35 cellular contexts compared by ENCODE assay signal in genomic region chr4:14693728-14694127, GRCh38.
"Had no signal": no experiment of that assay in that cellular context is flagged by ENCODE, and none has a peak within 500 bp of the region (broad histone marks: within the 10 kb centered on the region; RNA-seq: fewer than 3 reads in every experiment).

No MANE protein-coding gene starts in this region.

- H3K27me3 Mint-ChIP-seq: activated CD4-positive, alpha-beta T cell treated with anti-CD3 and anti-CD28 coated beads, Interleukin-2, amount 10 ng/mL, durations not matched to agents 24 days and 14 days; activated CD8-positive, alpha-beta memory T cell treated with anti-CD3 and anti-CD28 coated beads, Interleukin-2, amount 10 ng/mL, durations not matched to agents 7 days and 5 days; T-helper 17 cell had no signal

- H3K36me3 ChIP-seq: adrenal gland, colonic mucosa, esophagus squamous epithelium, gastroesophageal sphincter had no signal

- H3K27ac Mint-ChIP-seq: activated CD4-positive, alpha-beta memory T cell treated with anti-CD3 and anti-CD28 coated beads for 36 hours; activated CD4-positive, alpha-beta T cell treated with anti-CD3 and anti-CD28 coated beads for 36 hours; activated CD4-positive, alpha-beta T cell treated with anti-CD3 and anti-CD28 coated beads, Interleukin-2, amount 10 ng/mL, durations not matched to agents 24 days and 14 days; activated CD8-positive, alpha-beta memory T cell treated with anti-CD3 and anti-CD28 coated beads, Interleukin-2, amount 10 ng/mL, durations not matched to agents 7 days and 5 days; activated CD8-positive, alpha-beta T cell treated with anti-CD3 and anti-CD28 coated beads, Interleukin-2, amount 10 ng/mL, durations not matched to agents 7 days and 5 days; activated naive CD4-positive, alpha-beta T cell treated with anti-CD3 and anti-CD28 coated beads for 36 hours; activated naive CD4-positive, alpha-beta T cell treated with anti-CD3 and anti-CD28 coated beads, Interleukin-2, amount 50 U/mL, for 24 hours; activated naive CD8-positive, alpha-beta T cell treated with anti-CD3 and anti-CD28 coated beads for 36 hours; activated naive CD8-positive, alpha-beta T cell treated with anti-CD3 and anti-CD28 coated beads, Interleukin-2, amount 50 U/mL, for 24 hours; activated T-helper 1 cell treated with anti-CD3 and anti-CD28 coated beads, Interleukin-12 subunit alpha, Interleukin-12 subunit beta, Interleukin-2, Interleukin-4 antibody, amounts not matched to agents 30 ng/mL and 10 ng/mL and 1 ng/mL, durations not matched to agents 14 hours and 24 hours and 36 hours; activated T-helper 2 cell treated with anti-CD3 and anti-CD28 coated beads, Interferon-gamma antibody, Interleukin-2, Interleukin-4, amounts not matched to agents 10 μg/mL and 5 μg/mL and 100 μg/mL, durations not matched to agents 14 hours and 24 hours and 36 hours; T-helper 17 cell; T-helper 2 cell treated with Interferon-gamma antibody and Interleukin-4, amounts not matched to agents 5 μg/mL and 100 μg/mL, for 36 hours had no signal

- H3K4me3 ChIP-seq: adrenal gland, body of pancreas, colonic mucosa, esophagus squamous epithelium, gastroesophageal sphincter had no signal

- H3K9me3 ChIP-seq: adrenal gland, body of pancreas, colonic mucosa, gastroesophageal sphincter had no signal

- FAIRE-seq: endometrium, endothelial cell of umbilical vein had no signal

- H3K4me1 ChIP-seq: adrenal gland, colonic mucosa, esophagus squamous epithelium, gastroesophageal sphincter had no signal

- H3K27me3 ChIP-seq: adrenal gland, body of pancreas, colonic mucosa, esophagus squamous epithelium, gastroesophageal sphincter had no signal

- H3K36me3 Mint-ChIP-seq: activated CD4-positive, alpha-beta memory T cell treated with anti-CD3 and anti-CD28 coated beads for 36 hours; activated CD8-positive, alpha-beta memory T cell treated with anti-CD3 and anti-CD28 coated beads, Interleukin-2, amount 10 ng/mL, durations not matched to agents 7 days and 5 days; activated naive CD8-positive, alpha-beta T cell treated with anti-CD3 and anti-CD28 coated beads for 36 hours had no signal

- H3K4me1 Mint-ChIP-seq: activated CD4-positive, alpha-beta T cell treated with anti-CD3 and anti-CD28 coated beads for 36 hours; activated CD4-positive, alpha-beta T cell treated with anti-CD3 and anti-CD28 coated beads, Interleukin-2, amount 10 ng/mL, durations not matched to agents 24 days and 14 days; activated CD8-positive, alpha-beta memory T cell treated with anti-CD3 and anti-CD28 coated beads, Interleukin-2, amount 10 ng/mL, durations not matched to agents 7 days and 5 days; activated naive CD4-positive, alpha-beta T cell treated with anti-CD3 and anti-CD28 coated beads, Interleukin-2, amount 50 U/mL, for 24 hours; activated naive CD8-positive, alpha-beta T cell treated with anti-CD3 and anti-CD28 coated beads for 36 hours; activated naive CD8-positive, alpha-beta T cell treated with anti-CD3 and anti-CD28 coated beads, Interleukin-2, amount 50 U/mL, for 24 hours; T-helper 17 cell had no signal

- H3K9me3 Mint-ChIP-seq: activated CD4-positive, alpha-beta T cell treated with anti-CD3 and anti-CD28 coated beads, Interleukin-2, amount 10 ng/mL, durations not matched to agents 24 days and 14 days; activated T-helper 2 cell treated with anti-CD3 and anti-CD28 coated beads, Interferon-gamma antibody, Interleukin-2, Interleukin-4, amounts not matched to agents 10 μg/mL and 5 μg/mL and 100 μg/mL, durations not matched to agents 14 hours and 24 hours and 36 hours; T-helper 2 cell treated with Interferon-gamma antibody and Interleukin-4, amounts not matched to agents 5 μg/mL and 100 μg/mL, for 36 hours had no signal

- H3K27ac ChIP-seq: adrenal gland, body of pancreas, colonic mucosa, epithelial cell of prostate, esophagus squamous epithelium, gastroesophageal sphincter had no signal

- ATAC-seq: activated CD4-positive, alpha-beta T cell treated with anti-CD3 and anti-CD28 coated beads for 36 hours; activated CD8-positive, alpha-beta memory T cell treated with anti-CD3 and anti-CD28 coated beads, Interleukin-2, amount 10 ng/mL, durations not matched to agents 7 days and 5 days; activated CD8-positive, alpha-beta T cell treated with anti-CD3 and anti-CD28 coated beads, Interleukin-2, amount 10 ng/mL, durations not matched to agents 7 days and 5 days; activated naive CD8-positive, alpha-beta T cell treated with anti-CD3 and anti-CD28 coated beads, Interleukin-2, amount 50 U/mL, for 24 hours; body of pancreas; gastroesophageal sphincter; T-helper 17 cell had no signal

- DNase-seq: activated CD4-positive, alpha-beta memory T cell treated with anti-CD3 and anti-CD28 coated beads for 36 hours; activated CD4-positive, alpha-beta T cell treated with anti-CD3 and anti-CD28 coated beads for 36 hours; activated CD4-positive, alpha-beta T cell treated with anti-CD3 and anti-CD28 coated beads, Interleukin-2, amount 10 ng/mL, durations not matched to agents 24 days and 14 days; activated CD4-positive, CD25-positive, alpha-beta regulatory T cell; activated CD4-positive, CD25-positive, alpha-beta regulatory T cell treated with anti-CD3 and anti-CD28 coated beads, Interleukin-2, amount 50 U/mL, for 72 hours; activated CD8-positive, alpha-beta memory T cell treated with anti-CD3 and anti-CD28 coated beads, Interleukin-2, amount 10 ng/mL, durations not matched to agents 7 days and 5 days; activated CD8-positive, alpha-beta memory T cell treated with anti-CD3 and anti-CD28 coated beads, Interleukin-2, amount 50 U/mL, for 4 hours; activated CD8-positive, alpha-beta T cell treated with anti-CD3 and anti-CD28 coated beads, Interleukin-2, amount 10 ng/mL, durations not matched to agents 7 days and 5 days; activated effector memory CD4-positive, alpha-beta T cell treated with anti-CD3 and anti-CD28 coated beads, Interleukin-2, amount 50 U/mL, for 16 hours; activated naive CD4-positive, alpha-beta T cell treated with anti-CD3 and anti-CD28 coated beads for 36 hours; activated naive CD8-positive, alpha-beta T cell treated with anti-CD3 and anti-CD28 coated beads for 36 hours; activated naive CD8-positive, alpha-beta T cell treated with anti-CD3 and anti-CD28 coated beads, Interleukin-2, amount 50 U/mL, for 24 hours; activated T-cell treated with anti-CD3 and anti-CD28 coated beads, Interleukin-2, amount 50 U/mL, for 1 hour; activated T-cell treated with anti-CD3 and anti-CD28 coated beads, Interleukin-2, amount 50 U/mL, for 48 hours; adrenal gland; amygdala; aorta; body of pancreas; central memory CD4-positive, alpha-beta T cell; cerebellar nuclear complex; colonic mucosa; effector CD8-positive, alpha-beta T cell; esophagus squamous epithelium; foreskin melanocyte; head of caudate nucleus; T-helper 17 cell; T1000 had no signal

- H3K4me3 Mint-ChIP-seq: activated CD4-positive, alpha-beta memory T cell treated with anti-CD3 and anti-CD28 coated beads for 36 hours; activated CD4-positive, alpha-beta T cell treated with anti-CD3 and anti-CD28 coated beads for 36 hours; activated CD4-positive, alpha-beta T cell treated with anti-CD3 and anti-CD28 coated beads, Interleukin-2, amount 10 ng/mL, durations not matched to agents 24 days and 14 days; activated CD8-positive, alpha-beta memory T cell treated with anti-CD3 and anti-CD28 coated beads, Interleukin-2, amount 10 ng/mL, durations not matched to agents 7 days and 5 days; activated CD8-positive, alpha-beta T cell treated with anti-CD3 and anti-CD28 coated beads, Interleukin-2, amount 10 ng/mL, durations not matched to agents 7 days and 5 days; activated naive CD4-positive, alpha-beta T cell treated with anti-CD3 and anti-CD28 coated beads for 36 hours; activated naive CD4-positive, alpha-beta T cell treated with anti-CD3 and anti-CD28 coated beads, Interleukin-2, amount 50 U/mL, for 24 hours; activated naive CD8-positive, alpha-beta T cell treated with anti-CD3 and anti-CD28 coated beads for 36 hours; activated naive CD8-positive, alpha-beta T cell treated with anti-CD3 and anti-CD28 coated beads, Interleukin-2, amount 50 U/mL, for 24 hours; activated T-helper 1 cell treated with anti-CD3 and anti-CD28 coated beads, Interleukin-12 subunit alpha, Interleukin-12 subunit beta, Interleukin-2, Interleukin-4 antibody, amounts not matched to agents 30 ng/mL and 10 ng/mL and 1 ng/mL, durations not matched to agents 14 hours and 24 hours and 36 hours; T-helper 17 cell; T-helper 2 cell treated with Interferon-gamma antibody and Interleukin-4, amounts not matched to agents 5 μg/mL and 100 μg/mL, for 36 hours had no signal
